In genomic region chrX:41313419-41313818, GRCh38 we compare ENCODE assay signal across 18 cellular contexts. TPM values are rescaled to one million over a fixed set of nuclear protein-coding genes. Genes with fewer than 3 reads are reported as not detected.
DNase-seq lines count a peak whose midpoint lies in the region; ATAC-seq, FAIRE-seq and TF ChIP-seq lines count a peak whose summit lies in the region.
"Had no signal": no experiment of that assay in that cellular context is flagged by ENCODE, and none has a peak within 500 bp of the region (broad histone marks: within the 10 kb centered on the region; RNA-seq: fewer than 3 reads in every experiment).

No MANE protein-coding gene starts in this region.

- H2BK12ac ChIP-seq in mesenchymal stem cell (ENCODE audit: low read length in 2 of 2) = no peak overlapping the region

- no peak overlapping the region for H4K91ac ChIP-seq in mesenchymal stem cell (ENCODE audit: low read length)

- WGBS in mesenchymal stem cell = 88% methylated on average over 5 of the region's 5 CpGs

- H3K9ac ChIP-seq in KMS-11 = peak overlapping the region; percentile 49; the same call in 1 of the 2 replicates
- no peak overlapping the region for H3K9ac ChIP-seq in mesenchymal stem cell (ENCODE audit: low read length)

- H2BK120ac ChIP-seq in mesenchymal stem cell (ENCODE audit: low read depth, low read length) = no peak overlapping the region

- H3K4me3 Mint-ChIP-seq in activated CD8-positive, alpha-beta T cell treated with anti-CD3 and anti-CD28 coated beads, Interleukin-2, amount 10 ng/mL, durations not matched to agents 7 days and 5 days = no peak overlapping the region
- H3K4me3 Mint-ChIP-seq: activated CD4-positive, alpha-beta T cell treated with anti-CD3 and anti-CD28 coated beads, Interleukin-2, amount 10 ng/mL, durations not matched to agents 7 days and 5 days; natural killer cell treated with Interleukin-12 subunit alpha and Interleukin-12 subunit beta and Interleukin-15 and Interleukin-18, amount 100 ng/mL, for 72 hours had no signal

- no peak overlapping the region for H3K27ac Mint-ChIP-seq in activated CD8-positive, alpha-beta T cell treated with anti-CD3 and anti-CD28 coated beads, Interleukin-2, amount 10 ng/mL, durations not matched to agents 7 days and 5 days
- H3K27ac Mint-ChIP-seq: activated CD4-positive, alpha-beta T cell treated with anti-CD3 and anti-CD28 coated beads, Interleukin-2, amount 10 ng/mL, durations not matched to agents 7 days and 5 days; natural killer cell treated with Interleukin-12 subunit alpha and Interleukin-12 subunit beta and Interleukin-15 and Interleukin-18, amount 100 ng/mL, for 72 hours had no signal

- H3K4ac ChIP-seq in mesenchymal stem cell (ENCODE audit: low read depth in 1 of 2, low read length in 2 of 2) = no peak overlapping the region

- no peak overlapping the region for H3K18ac ChIP-seq in mesenchymal stem cell (ENCODE audit: low read depth in 1 of 2, low read length in 2 of 2)

- no peaks in the 10 kb centered on the region for H3K27me3 Mint-ChIP-seq in activated CD8-positive, alpha-beta T cell treated with anti-CD3 and anti-CD28 coated beads, Interleukin-2, amount 10 ng/mL, durations not matched to agents 7 days and 5 days (ENCODE audit: low read depth)
- H3K27me3 Mint-ChIP-seq: activated CD4-positive, alpha-beta T cell treated with anti-CD3 and anti-CD28 coated beads, Interleukin-2, amount 10 ng/mL, durations not matched to agents 7 days and 5 days had no signal

- no peak overlapping the region for H2BK5ac ChIP-seq in mesenchymal stem cell (ENCODE audit: low read depth, low read length, poor library complexity, severe bottlenecking)

- H2AFZ ChIP-seq in KMS-11 (ENCODE audit: low read depth) (peak overlapping the region; percentile 34; the same call in 1 of the 2 replicates), mesenchymal stem cell (ENCODE audit: low read depth, low read length) (no peak overlapping the region)

- H3K79me1 ChIP-seq in mesenchymal stem cell (replicated peaks; ENCODE audit: low read length, poor library complexity, severe bottlenecking) = no peaks in the 10 kb centered on the region

- no peak overlapping the region for H3K23ac ChIP-seq in mesenchymal stem cell (ENCODE audit: low read length in 2 of 2)

- CTCF ChIA-PET in activated CD8-positive, alpha-beta T cell treated with anti-CD3 and anti-CD28 coated beads, Interleukin-2, amount 10 ng/mL, durations not matched to agents 7 days and 5 days (lab: Charles Lee) = interaction anchor here (1.5 kb wide), 1 partner anchor 56 kb away, joined by 3 read pairs; no protein-coding TSS in a partner anchor

- H2AK5ac ChIP-seq in mesenchymal stem cell (ENCODE audit: low read length, severe bottlenecking) = no peak overlapping the region

- no peak overlapping the region for H3K14ac ChIP-seq in mesenchymal stem cell (ENCODE audit: low read length in 2 of 2)

- no peaks in the 10 kb centered on the region for H3K9me3 Mint-ChIP-seq in activated CD8-positive, alpha-beta T cell treated with anti-CD3 and anti-CD28 coated beads, Interleukin-2, amount 10 ng/mL, durations not matched to agents 7 days and 5 days (ENCODE audit: insufficient read depth)
- H3K9me3 Mint-ChIP-seq: natural killer cell treated with Interleukin-12 subunit alpha and Interleukin-12 subunit beta and Interleukin-15 and Interleukin-18, amount 100 ng/mL, for 72 hours had no signal

- peak; percentile 70 for FAIRE-seq in bronchial epithelial cell (lab: Jason Lieb, UNC)

- H3K4me1 Mint-ChIP-seq in activated CD8-positive, alpha-beta T cell treated with anti-CD3 and anti-CD28 coated beads, Interleukin-2, amount 10 ng/mL, durations not matched to agents 7 days and 5 days (ENCODE audit: low read depth) = peaks cover 3% of the 10 kb centered on the region

- DNase-seq in AG08395 (ENCODE audit: low spot score) (peak; percentile 56), bronchial epithelial cell (ENCODE audit: low read depth) (no peak), mesenchymal stem cell (peak; percentile 65)
- no peak for DNase-seq in activated CD8-positive, alpha-beta T cell treated with anti-CD3 and anti-CD28 coated beads, Interleukin-2, amount 10 ng/mL, durations not matched to agents 7 days and 5 days
- DNase-seq: activated CD4-positive, alpha-beta T cell treated with anti-CD3 and anti-CD28 coated beads, Interleukin-2, amount 10 ng/mL, durations not matched to agents 7 days and 5 days; activated T-cell treated with anti-CD3 and anti-CD28 coated beads, Interleukin-2, amount 50 U/mL, for 1 hour; adrenal gland; dorsolateral prefrontal cortex; foreskin keratinocyte; NCI-H1417; right cardiac atrium; SJCRH30; testis had no signal

- H3K4me2 ChIP-seq in KMS-11 (peak overlapping the region; percentile 39; the same call in 1 of the 2 replicates), mesenchymal stem cell (ENCODE audit: low read length, poor library complexity, severe bottlenecking) (no peak overlapping the region)

- no peak for ATAC-seq in activated CD8-positive, alpha-beta T cell treated with anti-CD3 and anti-CD28 coated beads, Interleukin-2, amount 10 ng/mL, durations not matched to agents 7 days and 5 days
- ATAC-seq in HG02642 (IDR thresholded peaks at IDR 0.05; ENCODE audit: poor library complexity, unreplicated experiment) (no peak), GM19397 (IDR thresholded peaks at IDR 0.05; ENCODE audit: unreplicated experiment) (no peak), HG03354 (IDR thresholded peaks at IDR 0.05; ENCODE audit: poor library complexity, severe bottlenecking, unreplicated experiment) (no peak)
- ATAC-seq: foreskin keratinocyte; natural killer cell treated with Interleukin-12 subunit alpha and Interleukin-12 subunit beta and Interleukin-15 and Interleukin-18, amount 100 ng/mL, for 72 hours; right cardiac atrium had no signal

- H4K20me1 ChIP-seq in KMS-11 (ENCODE audit: insufficient read depth) = no peaks in the 10 kb centered on the region

- peaks cover 37% of the 10 kb centered on the region for H3K4me1 ChIP-seq in KMS-11 (ENCODE audit: low read depth, poor library complexity, severe bottlenecking)
- peaks cover 4% of the 10 kb centered on the region for H3K4me1 ChIP-seq in mesenchymal stem cell (ENCODE audit: control insufficient read depth, insufficient read depth, low read depth, low read length)
- H3K4me1 ChIP-seq: adrenal gland, foreskin keratinocyte, SJCRH30, testis had no signal

- no peaks in the 10 kb centered on the region for H3K9me3 ChIP-seq in mesenchymal stem cell (ENCODE audit: control insufficient read depth, low read length)
- H3K9me3 ChIP-seq: adrenal gland, SJCRH30, testis had no signal

- H3K4me3 ChIP-seq in KMS-11 (IDR thresholded peaks at IDR 0.05; ENCODE audit: insufficient read depth, low read depth, low read length) = no peak overlapping the region
- H3K4me3 ChIP-seq in bronchial epithelial cell (ENCODE audit: low read depth, low read length) = no peak overlapping the region
- no peak overlapping the region for H3K4me3 ChIP-seq in mesenchymal stem cell (ENCODE audit: insufficient read depth in 1 of 2, low read depth in 1 of 2, low read length in 2 of 2)
- H3K4me3 ChIP-seq: adrenal gland, dorsolateral prefrontal cortex, SJCRH30, testis had no signal

- H3K27me3 ChIP-seq in KMS-11 (ENCODE audit: insufficient read depth, low read depth) (no peaks in the 10 kb centered on the region), bronchial epithelial cell (ENCODE audit: control insufficient read depth, insufficient read depth, low read length) (no peaks in the 10 kb centered on the region), mesenchymal stem cell (ENCODE audit: control insufficient read depth in 1 of 2, insufficient read depth in 1 of 2, low read length in 2 of 2) (no peaks in the 10 kb centered on the region)
- H3K27me3 ChIP-seq: adrenal gland, foreskin keratinocyte, SJCRH30, testis had no signal

- H2BK15ac ChIP-seq in mesenchymal stem cell (ENCODE audit: low read depth, poor library complexity, severe bottlenecking) = no peak overlapping the region

- H3K27ac ChIP-seq in KMS-11 = peak overlapping the region; percentile 95
- peak overlapping the region; percentile 60 for H3K27ac ChIP-seq in mesenchymal stem cell (ENCODE audit: low read length, poor library complexity, severe bottlenecking)
- H3K27ac ChIP-seq: adrenal gland, dorsolateral prefrontal cortex, foreskin keratinocyte, SJCRH30, testis had no signal

- no peaks in the 10 kb centered on the region for H3K79me2 ChIP-seq in KMS-11 (ENCODE audit: insufficient read depth, low read depth)

- POLR2A ChIA-PET in activated CD8-positive, alpha-beta T cell treated with anti-CD3 and anti-CD28 coated beads, Interleukin-2, amount 10 ng/mL, durations not matched to agents 7 days and 5 days (lab: Charles Lee) = no interaction called here

- no peak for TF ChIP-seq CTCF in KMS-11 (conservative IDR thresholded peaks at IDR 0.05; ENCODE audit: low read depth, low read length)
- TF ChIP-seq CTCF in bronchial epithelial cell (IDR thresholded peaks at IDR 0.05; ENCODE audit: insufficient read depth, low read length, severe bottlenecking) = no peak

- H3K36me3 ChIP-seq in KMS-11 (ENCODE audit: insufficient read depth) (no peaks in the 10 kb centered on the region), bronchial epithelial cell (ENCODE audit: control insufficient read depth, insufficient read depth, low read length) (no peaks in the 10 kb centered on the region), mesenchymal stem cell (ENCODE audit: control insufficient read depth in 1 of 2, insufficient read depth in 2 of 2, low read depth in 1 of 2, low read length in 2 of 2) (no peaks in the 10 kb centered on the region)
- H3K36me3 ChIP-seq: adrenal gland, SJCRH30 had no signal

- no peaks in the 10 kb centered on the region for H3K36me3 Mint-ChIP-seq in activated CD8-positive, alpha-beta T cell treated with anti-CD3 and anti-CD28 coated beads, Interleukin-2, amount 10 ng/mL, durations not matched to agents 7 days and 5 days (ENCODE audit: low read depth)
- H3K36me3 Mint-ChIP-seq: natural killer cell treated with Interleukin-12 subunit alpha and Interleukin-12 subunit beta and Interleukin-15 and Interleukin-18, amount 100 ng/mL, for 72 hours had no signal

- H4K8ac ChIP-seq in mesenchymal stem cell (ENCODE audit: low read length) = no peak overlapping the region

RNA-seq across cellular contexts. Expression of gene DDX3X, which starts 20.5 kb away (rescaled TPM):
- 239 and 395 TPM in 2 replicates for total RNA-seq in bronchial epithelial cell
- 115 TPM for polyA plus RNA-seq in mesenchymal stem cell (2013, experiment 1 of 2)
- 113 TPM for polyA plus RNA-seq in mesenchymal stem cell (2013, experiment 2 of 2)
- total RNA-seq in activated CD8-positive, alpha-beta T cell treated with anti-CD3 and anti-CD28 coated beads, Interleukin-2, amount 10 ng/mL, durations not matched to agents 7 days and 5 days = 100 to 1,000 TPM; 191 to 213 TPM

Comparison
In these comparisons a context has a peak if more than half of its experiments do, and no peak if none do; other contexts are left out.
1. DNase-seq: peak in AG08395 (single experiment) and mesenchymal stem cell (single experiment); none in bronchial epithelial cell (single experiment) and activated CD8-positive, alpha-beta T cell treated with anti-CD3 and anti-CD28 coated beads, Interleukin-2, amount 10 ng/mL, durations not matched to agents 7 days and 5 days (single experiment).